Comparison of ENCODE assay signal across 9 cellular contexts in genomic region chr13:79491715-79492114, GRCh38. TPM values are rescaled to one million over a fixed set of nuclear protein-coding genes. Genes with fewer than 3 reads are reported as not detected.
DNase-seq lines count a peak whose midpoint lies in the region; ATAC-seq and TF ChIP-seq lines count a peak whose summit lies in the region.
"Had no signal": no experiment of that assay in that cellular context is flagged by ENCODE, and none has a peak within 500 bp of the region (broad histone marks: within the 10 kb centered on the region; RNA-seq: fewer than 3 reads in every experiment).

No MANE protein-coding gene starts in this region.

- TF ChIP-seq CTCF in foreskin fibroblast (IDR thresholded peaks at IDR 0.05; ENCODE audit: low read depth, low read length) = no peak

- no peak for DNase-seq in activated naive CD4-positive, alpha-beta T cell treated with anti-CD3 and anti-CD28 coated beads, Interleukin-2, amount 10 ng/mL, durations not matched to agents 7 days and 5 days
- DNase-seq in activated naive CD4-positive, alpha-beta T cell (lab: John Stamatoyannopoulos, UW) = no peak
- no peak for DNase-seq in activated CD4-positive, alpha-beta memory T cell treated with anti-CD3 and anti-CD28 coated beads, Interleukin-2, amount 10 ng/mL, durations not matched to agents 7 days and 5 days
- peak; percentile 59 to 74 for DNase-seq in foreskin fibroblast
- DNase-seq in superior temporal gyrus (ENCODE audit: extremely low spot score) = peak; percentile 46
- no peak for DNase-seq in NCI-H748 treated with DMSO at 0.1 percent for 48 hours (lab: John Stamatoyannopoulos, UW)
- no peak for DNase-seq in nucleus accumbens (lab: John Stamatoyannopoulos, UW)
- DNase-seq: immature natural killer cell had no signal

- peak overlapping the region; percentile 27 for H3K4me3 Mint-ChIP-seq in activated naive CD4-positive, alpha-beta T cell treated with anti-CD3 and anti-CD28 coated beads, Interleukin-2, amount 10 ng/mL, durations not matched to agents 7 days and 5 days
- peak overlapping the region; percentile 21 for H3K4me3 Mint-ChIP-seq in activated CD4-positive, alpha-beta memory T cell treated with anti-CD3 and anti-CD28 coated beads, Interleukin-2, amount 10 ng/mL, durations not matched to agents 7 days and 5 days
- H3K4me3 Mint-ChIP-seq: immature natural killer cell had no signal

- ATAC-seq in GM19467 (IDR thresholded peaks at IDR 0.05; ENCODE audit: unreplicated experiment) = no peak

- POLR2A ChIA-PET in activated CD4-positive, alpha-beta memory T cell treated with anti-CD3 and anti-CD28 coated beads, Interleukin-2, amount 10 ng/mL, durations not matched to agents 7 days and 5 days (lab: Charles Lee) = interaction anchor here (1.3 to 2.4 kb wide), 2 partner anchors 8 to 10 kb away, joined by 4 to 11 read pairs; partner anchors contain the start of gene NDFIP2

- H3K4me1 Mint-ChIP-seq in activated naive CD4-positive, alpha-beta T cell treated with anti-CD3 and anti-CD28 coated beads, Interleukin-2, amount 10 ng/mL, durations not matched to agents 7 days and 5 days = peaks cover 76% of the 10 kb centered on the region
- H3K4me1 Mint-ChIP-seq in activated CD4-positive, alpha-beta memory T cell treated with anti-CD3 and anti-CD28 coated beads, Interleukin-2, amount 10 ng/mL, durations not matched to agents 7 days and 5 days = peaks cover 81% of the 10 kb centered on the region
- H3K4me1 Mint-ChIP-seq: immature natural killer cell had no signal

- peaks cover 10% of the 10 kb centered on the region for H3K36me3 Mint-ChIP-seq in activated naive CD4-positive, alpha-beta T cell treated with anti-CD3 and anti-CD28 coated beads, Interleukin-2, amount 10 ng/mL, durations not matched to agents 7 days and 5 days
- H3K36me3 Mint-ChIP-seq in activated CD4-positive, alpha-beta memory T cell treated with anti-CD3 and anti-CD28 coated beads, Interleukin-2, amount 10 ng/mL, durations not matched to agents 7 days and 5 days (ENCODE audit: low read depth) = peaks cover 20% of the 10 kb centered on the region

- H3K27me3 Mint-ChIP-seq in activated naive CD4-positive, alpha-beta T cell treated with anti-CD3 and anti-CD28 coated beads, Interleukin-2, amount 10 ng/mL, durations not matched to agents 7 days and 5 days = no peaks in the 10 kb centered on the region
- H3K27me3 Mint-ChIP-seq in activated CD4-positive, alpha-beta memory T cell treated with anti-CD3 and anti-CD28 coated beads, Interleukin-2, amount 10 ng/mL, durations not matched to agents 7 days and 5 days = no peaks in the 10 kb centered on the region

- CTCF ChIA-PET in activated naive CD4-positive, alpha-beta T cell treated with anti-CD3 and anti-CD28 coated beads, Interleukin-2, amount 10 ng/mL, durations not matched to agents 7 days and 5 days (lab: Charles Lee) = no interaction called here
- CTCF ChIA-PET in activated CD4-positive, alpha-beta memory T cell treated with anti-CD3 and anti-CD28 coated beads, Interleukin-2, amount 10 ng/mL, durations not matched to agents 7 days and 5 days (lab: Charles Lee) = interaction anchor here (0.9 to 3.2 kb wide), 3 partner anchors 10 to 62 kb away, joined by 3 to 11 read pairs (median 3); partner anchors contain the start of gene NDFIP2

- H3K27ac Mint-ChIP-seq in activated naive CD4-positive, alpha-beta T cell treated with anti-CD3 and anti-CD28 coated beads, Interleukin-2, amount 10 ng/mL, durations not matched to agents 7 days and 5 days = peak overlapping the region; percentile 84
- peak overlapping the region; percentile 75 for H3K27ac Mint-ChIP-seq in activated CD4-positive, alpha-beta memory T cell treated with anti-CD3 and anti-CD28 coated beads, Interleukin-2, amount 10 ng/mL, durations not matched to agents 7 days and 5 days

- H3K4me3 ChIP-seq in foreskin fibroblast (ENCODE audit: low read depth in 1 of 2, low read length in 2 of 2) = no peak overlapping the region

- peaks cover 3% of the 10 kb centered on the region for H3K9me3 Mint-ChIP-seq in activated naive CD4-positive, alpha-beta T cell treated with anti-CD3 and anti-CD28 coated beads, Interleukin-2, amount 10 ng/mL, durations not matched to agents 7 days and 5 days
- peaks cover 6% of the 10 kb centered on the region for H3K9me3 Mint-ChIP-seq in activated CD4-positive, alpha-beta memory T cell treated with anti-CD3 and anti-CD28 coated beads, Interleukin-2, amount 10 ng/mL, durations not matched to agents 7 days and 5 days
- H3K9me3 Mint-ChIP-seq: immature natural killer cell had no signal

RNA-seq across cellular contexts. Expression of gene NDFIP2, which starts 10.8 kb away (rescaled TPM):
- 10 to 100 TPM; 49.6 to 53.2 TPM for total RNA-seq in activated CD4-positive, alpha-beta memory T cell treated with anti-CD3 and anti-CD28 coated beads, Interleukin-2, amount 10 ng/mL, durations not matched to agents 7 days and 5 days

Comparison
In these comparisons a context has a peak if more than half of its experiments do, and no peak if none do; other contexts are left out.
1. DNase-seq: peak in foreskin fibroblast (2 of 2) and superior temporal gyrus (single experiment); none in activated naive CD4-positive, alpha-beta T cell treated with anti-CD3 and anti-CD28 coated beads, Interleukin-2, amount 10 ng/mL, durations not matched to agents 7 days and 5 days (single experiment), activated naive CD4-positive, alpha-beta T cell (0 of 4), activated CD4-positive, alpha-beta memory T cell treated with anti-CD3 and anti-CD28 coated beads, Interleukin-2, amount 10 ng/mL, durations not matched to agents 7 days and 5 days (single experiment), NCI-H748 treated with DMSO at 0.1 percent for 48 hours (single experiment) and nucleus accumbens (0 of 56).